8 cellular contexts compared by ENCODE assay signal in the genomic region with DNA sequence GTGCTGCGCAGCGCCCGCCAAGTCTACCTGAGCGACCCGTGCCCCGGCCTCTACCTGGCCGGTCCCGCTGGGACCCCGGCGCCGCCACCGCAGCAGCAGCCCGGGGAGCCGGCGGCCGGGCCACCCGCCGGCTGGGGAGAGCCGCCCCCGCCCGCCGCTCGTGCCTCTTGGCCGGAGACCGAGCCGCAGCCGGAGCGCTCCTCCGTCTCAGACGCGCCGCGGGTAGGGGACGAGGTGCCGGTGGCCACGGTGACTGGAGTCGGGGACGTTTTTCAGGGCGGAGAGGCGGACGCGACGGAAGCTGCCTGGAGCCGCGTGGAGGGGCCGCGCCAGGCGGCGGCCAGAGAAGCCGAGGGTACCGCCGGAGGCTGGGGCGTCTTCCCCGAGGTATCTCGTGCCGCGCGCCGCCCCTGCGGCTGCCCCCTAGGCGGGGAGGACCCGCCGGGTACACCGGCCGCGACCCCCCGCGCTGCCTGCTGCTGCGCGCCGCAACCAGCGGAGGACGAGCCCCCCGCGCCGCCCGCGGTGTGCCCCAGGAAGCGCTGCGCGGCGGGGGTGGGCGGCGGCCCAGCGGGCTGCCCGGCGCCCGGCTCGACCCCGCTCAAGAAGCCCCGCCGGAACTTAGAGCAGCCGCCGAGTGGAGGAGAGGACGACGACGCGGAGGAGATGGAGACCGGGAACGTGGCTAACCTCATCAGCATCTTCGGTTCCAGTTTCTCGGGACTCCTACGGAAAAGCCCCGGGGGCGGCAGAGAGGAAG. TPM values are rescaled to one million over a fixed set of nuclear protein-coding genes. Genes with fewer than 3 reads are reported as not detected.
DNase-seq lines count a peak whose midpoint lies in the region; ATAC-seq and TF ChIP-seq lines count a peak whose summit lies in the region.

No MANE protein-coding gene starts in this region.

- H3K9ac ChIP-seq in HUES64 (ENCODE audit: low read depth, low read length): peak overlapping the region; percentile 61; the same call in 1 of the 2 replicates

- under 1% methylated on average over 105 of the region's 105 CpGs for WGBS in HUES64

- peaks cover 48% of the 10 kb centered on the region for H3K27me3 ChIP-seq in HUES64 (ENCODE audit: insufficient read depth, low read length)

- intact Hi-C loops in posterior cingulate gyrus (cut with DNase I): loop anchor here (2.0 kb wide), 3 partner anchors 16 to 66 kb away; a partner anchor contains a TSS

- peaks cover 16% of the 10 kb centered on the region for H3K4me1 ChIP-seq in HUES64 (ENCODE audit: insufficient read depth, low read length)

- H3K4me3 ChIP-seq in AG10803 (ENCODE audit: low read length) (peak overlapping the region; percentile 89), HUES64 (ENCODE audit: low read length) (peak overlapping the region; percentile 72), fibroblast of pulmonary artery (replicated peaks; ENCODE audit: low read depth, low read length) (peak overlapping the region; percentile 84)

- no peaks in the 10 kb centered on the region for H3K9me3 ChIP-seq in HUES64 (ENCODE audit: insufficient read depth, low read depth, low read length)

- TF ChIP-seq CTCF in AG10803 (conservative IDR thresholded peaks at IDR 0.05; ENCODE audit: low read length) (no peak), fibroblast of pulmonary artery (IDR thresholded peaks at IDR 0.05; ENCODE audit: low read length, missing control alignments) (no peak)

- peaks cover 7% of the 10 kb centered on the region; the same call in 1 of the 2 replicates for H3K36me3 ChIP-seq in HUES64 (ENCODE audit: insufficient read depth, low read length)

- DNase-seq in AG10803 (ENCODE audit: low read depth) (no peak), fibroblast of pulmonary artery (ENCODE audit: low read depth) (no peak), posterior cingulate gyrus (peak in 7 of 10 donors; percentile 12 to 89 (median 38)), NCI-H2081 treated with DMSO at 0.1 percent for 48 hours (lab: John Stamatoyannopoulos, UW) (no peak), NCI-H187 (lab: John Stamatoyannopoulos, UW) (no peak)
- peak; percentile 63 for DNase-seq in activated T-cell treated with anti-CD3 and anti-CD28 coated beads, Interleukin-2, amount 50 U/mL, for 1 hour

- peak; percentile 1 for ATAC-seq in GM21360 (IDR thresholded peaks at IDR 0.05; ENCODE audit: unreplicated experiment)

- no peak overlapping the region for H3K27ac ChIP-seq in HUES64 (ENCODE audit: low read depth, low read length)

RNA-seq across cellular contexts. Expression of a gene that starts 0.7 kb away (rescaled TPM):
- polyA plus RNA-seq in HUES64 (2013, experiment 1 of 2): 5.6 TPM
- polyA plus RNA-seq in HUES64 (2013, experiment 2 of 2): 7.2 TPM

RNA-seq across cellular contexts. Expression of a gene that starts 55.4 kb away (rescaled TPM):
- polyA plus RNA-seq in HUES64 (2013, experiment 1 of 2): 0.10 TPM
- polyA plus RNA-seq in HUES64 (2013, experiment 2 of 2): 0.25 TPM

Comparison
In these comparisons a context has a peak if more than half of its experiments do, and no peak if none do; other contexts are left out.
1. DNase-seq: peak in activated T-cell treated with anti-CD3 and anti-CD28 coated beads, Interleukin-2, amount 50 U/mL, for 1 hour (single experiment) and posterior cingulate gyrus (7 of 10); none in AG10803 (single experiment), fibroblast of pulmonary artery (single experiment), NCI-H2081 treated with DMSO at 0.1 percent for 48 hours (single experiment) and NCI-H187 (0 of 2).
2. Peak in every context shown above with its lines, with median percentiles within 50 percentile points of each other: H3K4me3 ChIP-seq.